ENCODE assay signal across 16 cellular contexts in genomic region chr18:8820701-8821465, GRCh38.
DNase-seq lines count a peak whose midpoint lies in the region; FAIRE-seq and TF ChIP-seq lines count a peak whose summit lies in the region.
"Had no signal": no experiment of that assay in that cellular context is flagged by ENCODE, and none has a peak within 500 bp of the region (broad histone marks: within the 10 kb centered on the region; RNA-seq: fewer than 3 reads in every experiment).

No MANE protein-coding gene starts in this region.

- DNase-seq in HFFc6, result no peak
- DNase-seq in bronchial epithelial cell (ENCODE audit: low read depth), result no peak
- peak; percentile 21 for DNase-seq in left kidney (ENCODE audit: low read depth, low spot score)
- no peak for DNase-seq in sigmoid colon
- no peak for DNase-seq in NCI-H510A treated with DMSO at 0.1 percent for 48 hours (lab: John Stamatoyannopoulos, UW)
- no peak for DNase-seq in OCI-LY7 (ENCODE audit: low spot score)
- DNase-seq in HK-2 (ENCODE audit: unreplicated experiment), result no peak
- DNase-seq: CD4-positive, CD25-positive, alpha-beta regulatory T cell; EL; MG63; NCI-H1417 treated with DMSO at 0.1 percent for 48 hours; NCI-H187; SIG-M5 had no signal

- H3K27me3 Mint-ChIP-seq in HFFc6 (ENCODE audit: insufficient read depth), result peaks cover 4% of the 10 kb centered on the region; the same call in 1 of the 2 replicates

- H4K20me1 ChIP-seq in OCI-LY7 (ENCODE audit: insufficient read depth, low read length), result no peaks in the 10 kb centered on the region

- H3K4me1 Mint-ChIP-seq in HFFc6 (ENCODE audit: low read depth), result peaks cover 28% of the 10 kb centered on the region
- H3K4me1 Mint-ChIP-seq: CD4-positive, CD25-positive, alpha-beta regulatory T cell had no signal

- H3K79me2 ChIP-seq in OCI-LY7 (ENCODE audit: insufficient read depth, low read depth, low read length), result no peaks in the 10 kb centered on the region

- WGBS in sigmoid colon, 2 donors, result 71 to 73% methylated on average over 10 of the region's 10 CpGs

- TF ChIP-seq CTCF in HFFc6 (IDR thresholded peaks at IDR 0.05) (no peak), bronchial epithelial cell (IDR thresholded peaks at IDR 0.05; ENCODE audit: insufficient read depth, low read length, severe bottlenecking) (no peak), sigmoid colon (IDR thresholded peaks at IDR 0.05) (no peak), OCI-LY7 (conservative IDR thresholded peaks at IDR 0.05; ENCODE audit: low read length) (no peak)

- no TSS peak for BruUV-seq in OCI-LY7 (replicated peaks; lab: Mats Ljungman, UMichigan)

- no peaks in the 10 kb centered on the region for H3K9me3 Mint-ChIP-seq in HFFc6

- H3K27ac ChIP-seq in sigmoid colon (peak overlapping the region in 3 of 4 donors; percentile 11 to 45 (median 33)), OCI-LY7 (ENCODE audit: low read depth, low read length, poor library complexity, severe bottlenecking) (no peak overlapping the region)

- H3K4me1 ChIP-seq in sigmoid colon, result peaks cover 0 to 21% (median 3%) of the 10 kb centered on the region in 4 donors
- no peaks in the 10 kb centered on the region for H3K4me1 ChIP-seq in OCI-LY7 (ENCODE audit: insufficient read depth, low read length, poor library complexity, severe bottlenecking)

- peaks cover 70% of the 10 kb centered on the region for H3K36me3 Mint-ChIP-seq in HFFc6 (ENCODE audit: low read depth)
- H3K36me3 Mint-ChIP-seq: CD4-positive, CD25-positive, alpha-beta regulatory T cell had no signal

- H3K9me3 ChIP-seq in sigmoid colon (no peaks in the 10 kb centered on the region), OCI-LY7 (ENCODE audit: low read length) (no peaks in the 10 kb centered on the region)
- H3K9me3 ChIP-seq: A549, MG63 had no signal

- CTCF ChIA-PET in OCI-LY7 (lab: Charles Lee; ENCODE audit: unreplicated experiment), result no interaction called here

- TF ChIP-seq POLR2A in sigmoid colon (IDR thresholded peaks at IDR 0.05), result no peak

- intact Hi-C loops in sigmoid colon (cut with DNase I) (no loop called here), OCI-LY7 (cut with micrococcal nuclease; ENCODE audit: unreplicated experiment) (loop anchor here (5.0 kb wide), 1 partner anchor 161 kb away; no protein-coding TSS in a partner anchor)

- H3K9me2 ChIP-seq in OCI-LY7 (ENCODE audit: insufficient read depth, low read length), result no peaks in the 10 kb centered on the region

- TF ChIP-seq EP300 in sigmoid colon (IDR thresholded peaks at IDR 0.05), result no peak

- H2AFZ ChIP-seq in OCI-LY7 (ENCODE audit: low read length), result no peak overlapping the region

- no peak overlapping the region for H3K4me3 Mint-ChIP-seq in HFFc6
- H3K4me3 Mint-ChIP-seq: CD4-positive, CD25-positive, alpha-beta regulatory T cell had no signal

- H3K27me3 ChIP-seq in bronchial epithelial cell (ENCODE audit: control insufficient read depth, insufficient read depth, low read length) (no peaks in the 10 kb centered on the region), sigmoid colon (no peaks in the 10 kb centered on the region)
- H3K27me3 ChIP-seq: MG63 had no signal

- POLR2A ChIA-PET in OCI-LY7 (lab: Charles Lee), result interaction anchor here (0.7 kb wide), 1 partner anchor 21 kb away, joined by 4 read pairs; no protein-coding TSS in a partner anchor

- H3K27ac Mint-ChIP-seq in HFFc6, result peak overlapping the region; percentile 1
- H3K27ac Mint-ChIP-seq: CD4-positive, CD25-positive, alpha-beta regulatory T cell had no signal

- H3K36me3 ChIP-seq in bronchial epithelial cell (ENCODE audit: control insufficient read depth, insufficient read depth, low read length) (peaks cover 17% of the 10 kb centered on the region), sigmoid colon (peaks cover 6 to 78% (median 33%) of the 10 kb centered on the region in 4 donors), OCI-LY7 (ENCODE audit: insufficient read depth, low read length) (peaks cover 98% of the 10 kb centered on the region)

- H3K4me2 ChIP-seq in OCI-LY7 (ENCODE audit: low read length), result no peak overlapping the region
- H3K4me2 ChIP-seq: A549 had no signal

- no peak overlapping the region for H3K4me3 ChIP-seq in bronchial epithelial cell (ENCODE audit: low read depth, low read length)
- H3K4me3 ChIP-seq in sigmoid colon, result no peak overlapping the region
- no peak overlapping the region for H3K4me3 ChIP-seq in OCI-LY7 (ENCODE audit: low read depth, low read length, poor library complexity, severe bottlenecking)
- H3K4me3 ChIP-seq: A549, K562, MG63 had no signal

- FAIRE-seq in bronchial epithelial cell (lab: Jason Lieb, UNC), result peak; percentile 36
- FAIRE-seq: A549, H54, K562 had no signal
